In the genomic region with DNA sequence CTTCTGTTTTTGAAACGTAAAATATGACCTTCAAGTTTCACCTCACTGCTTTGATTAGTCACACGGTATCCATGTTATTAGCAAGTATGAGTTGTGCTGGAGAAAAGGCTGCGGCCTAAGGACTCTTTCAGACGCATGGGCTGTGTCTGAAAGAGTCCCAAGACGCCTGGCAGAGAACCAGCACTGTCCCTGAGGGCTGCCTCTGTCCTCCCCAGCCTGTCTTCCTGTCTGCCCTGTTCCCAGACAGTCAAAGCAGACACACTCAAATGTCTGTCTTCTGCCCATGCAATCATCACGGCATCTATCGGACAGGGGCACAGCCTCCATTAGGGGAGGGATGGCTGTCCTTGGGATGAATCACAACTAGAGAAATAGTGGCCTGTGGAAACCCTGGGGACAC, we compare ENCODE assay signal across 25 cellular contexts.
DNase-seq lines count a peak whose midpoint lies in the region; ATAC-seq, FAIRE-seq and TF ChIP-seq lines count a peak whose summit lies in the region.
"Had no signal": no experiment of that assay in that cellular context is flagged by ENCODE, and none has a peak within 500 bp of the region (broad histone marks: within the 10 kb centered on the region; RNA-seq: fewer than 3 reads in every experiment).

No MANE protein-coding gene starts in this region.

- H3K36me3 ChIP-seq in bronchial epithelial cell (ENCODE audit: control insufficient read depth, insufficient read depth, low read length) (no peaks in the 10 kb centered on the region), thyroid gland (no peaks in the 10 kb centered on the region)
- H3K36me3 ChIP-seq: pancreas had no signal

- DNase-seq in NCI-H187 (lab: John Stamatoyannopoulos, UW) (peak; percentile 32 to 89), NCI-H187 treated with DMSO at 0.1 percent for 48 hours (lab: John Stamatoyannopoulos, UW) (no peak), bronchial epithelial cell (ENCODE audit: low read depth) (no peak), right cardiac atrium (peak; percentile 25 to 73 (median 61)), thyroid gland (peak; percentile 90 to 92), dedifferentiated amniotic fluid mesenchymal stem cell (ENCODE audit: extremely low spot score) (no peak), left colon (no peak)
- DNase-seq in activated CD8-positive, alpha-beta T cell treated with anti-CD3 and anti-CD28 coated beads, Interleukin-2, amount 10 ng/mL, durations not matched to agents 7 days and 5 days = no peak
- DNase-seq: CD8-positive, alpha-beta T cell; GM23248; kidney; mammary epithelial cell; NCI-H146; NCI-H2171 treated with DMSO at 0.1 percent for 48 hours; NCI-H526; pancreas; stimulated activated naive B cell treated with anti-CD40 and anti-IgM and Interleukin-4, amounts not matched to agents 10 μg/mL and 1 μg/mL and 100 μg/mL, for 72 hours; SW 1271; T1000 had no signal

- H3K27ac Mint-ChIP-seq in activated CD8-positive, alpha-beta T cell treated with anti-CD3 and anti-CD28 coated beads, Interleukin-2, amount 10 ng/mL, durations not matched to agents 7 days and 5 days = no peak overlapping the region
- H3K27ac Mint-ChIP-seq: activated naive CD4-positive, alpha-beta T cell treated with anti-CD3 and anti-CD28 coated beads, Interleukin-2, amount 50 U/mL, for 72 hours; CD8-positive, alpha-beta T cell; stimulated activated naive B cell treated with anti-CD40 and anti-IgM and Interleukin-4, amounts not matched to agents 10 μg/mL and 1 μg/mL and 100 μg/mL, for 72 hours had no signal

- 64% methylated on average over 7 of the region's 7 CpGs for WGBS in right cardiac atrium
- 42 to 43% methylated on average over 7 of the region's 7 CpGs for WGBS in thyroid gland, 2 donors

- peak; percentile 83 for FAIRE-seq in bronchial epithelial cell (lab: Jason Lieb, UNC)
- FAIRE-seq: kidney, pancreas had no signal

- ATAC-seq in right cardiac atrium = peak in 1 of 2 donors; percentile 42
- no peak for ATAC-seq in activated CD8-positive, alpha-beta T cell treated with anti-CD3 and anti-CD28 coated beads, Interleukin-2, amount 10 ng/mL, durations not matched to agents 7 days and 5 days
- ATAC-seq in left colon = no peak
- ATAC-seq: activated naive CD4-positive, alpha-beta T cell treated with anti-CD3 and anti-CD28 coated beads, Interleukin-2, amount 50 U/mL, for 72 hours; CD8-positive, alpha-beta T cell; pancreas; sciatic nerve; stimulated activated naive B cell treated with anti-CD40 and anti-IgM and Interleukin-4, amounts not matched to agents 10 μg/mL and 1 μg/mL and 100 μg/mL, for 72 hours had no signal

- TF ChIP-seq CTCF in bronchial epithelial cell (IDR thresholded peaks at IDR 0.05; ENCODE audit: insufficient read depth, low read length, severe bottlenecking) (no peak), thyroid gland (IDR thresholded peaks at IDR 0.05) (no peak)

- H3K27me3 Mint-ChIP-seq in activated CD8-positive, alpha-beta T cell treated with anti-CD3 and anti-CD28 coated beads, Interleukin-2, amount 10 ng/mL, durations not matched to agents 7 days and 5 days (ENCODE audit: low read depth) = no peaks in the 10 kb centered on the region
- H3K27me3 Mint-ChIP-seq: central memory CD8-positive, alpha-beta T cell; stimulated activated naive B cell treated with anti-CD40 and anti-IgM and Interleukin-4, amounts not matched to agents 10 μg/mL and 1 μg/mL and 100 μg/mL, for 72 hours had no signal

- H3K27me3 ChIP-seq in bronchial epithelial cell (ENCODE audit: control insufficient read depth, insufficient read depth, low read length) (no peaks in the 10 kb centered on the region), right cardiac atrium (ENCODE audit: control insufficient read depth, insufficient read depth) (no peaks in the 10 kb centered on the region), thyroid gland (no peaks in the 10 kb centered on the region)
- H3K27me3 ChIP-seq: pancreas, suprapubic skin had no signal

- H3K9me3 Mint-ChIP-seq in activated CD8-positive, alpha-beta T cell treated with anti-CD3 and anti-CD28 coated beads, Interleukin-2, amount 10 ng/mL, durations not matched to agents 7 days and 5 days (ENCODE audit: insufficient read depth) = no peaks in the 10 kb centered on the region
- H3K9me3 Mint-ChIP-seq: activated naive CD4-positive, alpha-beta T cell treated with anti-CD3 and anti-CD28 coated beads, Interleukin-2, amount 50 U/mL, for 72 hours; activated T-helper 2 cell treated with anti-CD3 and anti-CD28 coated beads, Interferon-gamma antibody, Interleukin-2, Interleukin-4, amounts not matched to agents 10 μg/mL and 5 μg/mL and 100 μg/mL, durations not matched to agents 14 hours and 24 hours and 36 hours; CD8-positive, alpha-beta T cell; central memory CD8-positive, alpha-beta T cell; stimulated activated naive B cell treated with anti-CD40 and anti-IgM and Interleukin-4, amounts not matched to agents 10 μg/mL and 1 μg/mL and 100 μg/mL, for 72 hours had no signal

- CTCF ChIA-PET in activated CD8-positive, alpha-beta T cell treated with anti-CD3 and anti-CD28 coated beads, Interleukin-2, amount 10 ng/mL, durations not matched to agents 7 days and 5 days (lab: Charles Lee) = no interaction called here

- no peak overlapping the region for H3K4me3 ChIP-seq in bronchial epithelial cell (ENCODE audit: low read depth, low read length)
- no peak overlapping the region for H3K4me3 ChIP-seq in right cardiac atrium (ENCODE audit: low read length)
- H3K4me3 ChIP-seq in thyroid gland (replicated peaks in 1 of 3) = no peak overlapping the region
- H3K4me3 ChIP-seq: GM23248, pancreas, suprapubic skin had no signal

- no peaks in the 10 kb centered on the region for H3K9me3 ChIP-seq in right cardiac atrium (ENCODE audit: control insufficient read depth, low read length)
- H3K9me3 ChIP-seq in thyroid gland = no peaks in the 10 kb centered on the region
- H3K9me3 ChIP-seq: pancreas, suprapubic skin had no signal

- H3K4me1 Mint-ChIP-seq in activated CD8-positive, alpha-beta T cell treated with anti-CD3 and anti-CD28 coated beads, Interleukin-2, amount 10 ng/mL, durations not matched to agents 7 days and 5 days (ENCODE audit: low read depth) = peaks cover 8% of the 10 kb centered on the region
- H3K4me1 Mint-ChIP-seq: central memory CD8-positive, alpha-beta T cell had no signal

- no peak overlapping the region for H3K4me3 Mint-ChIP-seq in activated CD8-positive, alpha-beta T cell treated with anti-CD3 and anti-CD28 coated beads, Interleukin-2, amount 10 ng/mL, durations not matched to agents 7 days and 5 days
- H3K4me3 Mint-ChIP-seq: CD8-positive, alpha-beta T cell; central memory CD8-positive, alpha-beta T cell; stimulated activated naive B cell treated with anti-CD40 and anti-IgM and Interleukin-4, amounts not matched to agents 10 μg/mL and 1 μg/mL and 100 μg/mL, for 72 hours had no signal

- TF ChIP-seq POLR2A in thyroid gland (IDR thresholded peaks at IDR 0.05) = no peak

- no peaks in the 10 kb centered on the region for H3K4me1 ChIP-seq in right cardiac atrium (ENCODE audit: control insufficient read depth, insufficient read depth, low read length)
- H3K4me1 ChIP-seq in thyroid gland = peaks cover 16 to 21% of the 10 kb centered on the region in 2 donors
- H3K4me1 ChIP-seq: pancreas, suprapubic skin had no signal

- H3K27ac ChIP-seq in right cardiac atrium (ENCODE audit: low read length) (no peak overlapping the region), thyroid gland (peak overlapping the region; percentile 75 to 86 (median 76))
- H3K27ac ChIP-seq: 22Rv1, GM23248, pancreas, suprapubic skin had no signal

- POLR2A ChIA-PET in activated CD8-positive, alpha-beta T cell treated with anti-CD3 and anti-CD28 coated beads, Interleukin-2, amount 10 ng/mL, durations not matched to agents 7 days and 5 days (lab: Charles Lee) = no interaction called here

- no peaks in the 10 kb centered on the region for H3K36me3 Mint-ChIP-seq in activated CD8-positive, alpha-beta T cell treated with anti-CD3 and anti-CD28 coated beads, Interleukin-2, amount 10 ng/mL, durations not matched to agents 7 days and 5 days (ENCODE audit: low read depth)
- H3K36me3 Mint-ChIP-seq: activated naive CD4-positive, alpha-beta T cell treated with anti-CD3 and anti-CD28 coated beads, Interleukin-2, amount 50 U/mL, for 72 hours had no signal

- intact Hi-C loops in right cardiac atrium (cut with DNase I) = no loop called here
- intact Hi-C loops in thyroid gland (cut with DNase I) = no loop called here
- intact Hi-C loops in left colon (cut with DNase I, micrococcal nuclease) = no loop called here

Comparison
In these comparisons a context has a peak if more than half of its experiments do, and no peak if none do; other contexts are left out.
1. DNase-seq: peak in NCI-H187 (2 of 2), right cardiac atrium (3 of 3) and thyroid gland (2 of 2); none in NCI-H187 treated with DMSO at 0.1 percent for 48 hours (single experiment), bronchial epithelial cell (single experiment), activated CD8-positive, alpha-beta T cell treated with anti-CD3 and anti-CD28 coated beads, Interleukin-2, amount 10 ng/mL, durations not matched to agents 7 days and 5 days (single experiment), dedifferentiated amniotic fluid mesenchymal stem cell (single experiment) and left colon (0 of 2).